ENCODE assay signal across 24 cellular contexts in genomic region chr1:1183221-1183747, GRCh38. TPM values are rescaled to one million over a fixed set of nuclear protein-coding genes. Genes with fewer than 3 reads are reported as not detected.
A peak's percentile ranks its signal among the peaks of the same experiment; 100 is the strongest.
DNase-seq lines count a peak whose midpoint lies in the region; ATAC-seq, FAIRE-seq and TF ChIP-seq lines count a peak whose summit lies in the region.
"Had no signal": no experiment of that assay in that cellular context is flagged by ENCODE, and none has a peak within 500 bp of the region (broad histone marks: within the 10 kb centered on the region; RNA-seq: fewer than 3 reads in every experiment).

No MANE protein-coding gene starts in this region.

- H3K27me3 ChIP-seq in H7 (ENCODE audit: control insufficient read depth, insufficient read depth, low read length) (no peaks in the 10 kb centered on the region), spleen (replicated peaks in 1 of 7) (peaks cover 0 to 56% (median 22%) of the 10 kb centered on the region in 7 donors)

- H3K4me3 Mint-ChIP-seq in activated T-helper 17 cell treated with anti-CD3 and anti-CD28 coated beads, Interleukin-2, amount 50 U/mL, for 72 hours, result no peak overlapping the region
- no peak overlapping the region for H3K4me3 Mint-ChIP-seq in activated T-cell treated with anti-CD3 and anti-CD28 coated beads, Interleukin-2, amount 50 U/mL, for 24 hours
- H3K4me3 Mint-ChIP-seq: mesothelial cell of epicardium had no signal

- intact Hi-C loops in kidney (cut with DNase I), result no loop called here
- intact Hi-C loops in spleen (cut with DNase I; ENCODE audit: low total_unique reads), result no loop called here

- H3K4me3 ChIP-seq in H7 (ENCODE audit: insufficient read depth, low read depth, low read length) (no peak overlapping the region), kidney (ENCODE audit: low read length in 2 of 2) (no peak overlapping the region), spleen (peak overlapping the region in 1 of 8 donors; percentile 22)
- H3K4me3 ChIP-seq: coronary artery had no signal

- H3K36me3 Mint-ChIP-seq in activated T-helper 17 cell treated with anti-CD3 and anti-CD28 coated beads, Interleukin-2, amount 50 U/mL, for 72 hours (ENCODE audit: low read depth), result no peaks in the 10 kb centered on the region
- H3K36me3 Mint-ChIP-seq in activated T-cell treated with anti-CD3 and anti-CD28 coated beads, Interleukin-2, amount 50 U/mL, for 24 hours (ENCODE audit: low read depth), result no peaks in the 10 kb centered on the region
- H3K36me3 Mint-ChIP-seq: mesothelial cell of epicardium had no signal

- no peaks in the 10 kb centered on the region for H3K4me1 Mint-ChIP-seq in activated T-helper 17 cell treated with anti-CD3 and anti-CD28 coated beads, Interleukin-2, amount 50 U/mL, for 72 hours
- H3K4me1 Mint-ChIP-seq in activated T-cell treated with anti-CD3 and anti-CD28 coated beads, Interleukin-2, amount 50 U/mL, for 24 hours (ENCODE audit: low read depth), result peaks cover 2% of the 10 kb centered on the region
- H3K4me1 Mint-ChIP-seq: mesothelial cell of epicardium had no signal

- DNase-seq in H7 (peak; percentile 66), kidney (peak; percentile 68), spleen (peak; percentile 72), NCI-H2081 treated with DMSO at 0.1 percent for 48 hours (lab: John Stamatoyannopoulos, UW) (no peak)
- no peak for DNase-seq in activated T-cell treated with anti-CD3 and anti-CD28 coated beads, Interleukin-2, amount 50 U/mL, for 24 hours
- DNase-seq: activated CD4-positive, alpha-beta T cell treated with anti-CD3 and anti-CD28 coated beads, Interleukin-2, amount 50 U/mL, for 1 hour; activated CD8-positive, alpha-beta memory T cell treated with anti-CD3 and anti-CD28 coated beads, Interleukin-2, amount 50 U/mL, for 48 hours; activated effector memory CD4-positive, alpha-beta T cell treated with anti-CD3 and anti-CD28 coated beads, Interleukin-2, amount 50 U/mL, for 16 hours; DND-41; NCI-H2107; NCI-H446 treated with DMSO at 0.1 percent for 48 hours; PC-3; stimulated activated CD4-positive, alpha-beta T cell treated with anti-CD3 and anti-CD28 coated beads, Interleukin-1b, Interleukin-23, amount 100 ng/mL, for 48 hours had no signal

- no peak overlapping the region for H3K9ac ChIP-seq in kidney (ENCODE audit: low read length in 2 of 2)

- H3K4me1 ChIP-seq in kidney (ENCODE audit: control insufficient read depth in 1 of 2, insufficient read depth in 1 of 2, low read depth in 1 of 2, low read length in 2 of 2) (no peaks in the 10 kb centered on the region), spleen (peaks cover 0 to 25% (median 15%) of the 10 kb centered on the region in 6 donors)

- no peaks in the 10 kb centered on the region for H3K27me3 Mint-ChIP-seq in activated T-helper 17 cell treated with anti-CD3 and anti-CD28 coated beads, Interleukin-2, amount 50 U/mL, for 72 hours
- peaks cover 7% of the 10 kb centered on the region for H3K27me3 Mint-ChIP-seq in activated T-cell treated with anti-CD3 and anti-CD28 coated beads, Interleukin-2, amount 50 U/mL, for 24 hours

- no peak overlapping the region for H3K27ac ChIP-seq in kidney (ENCODE audit: low read depth in 2 of 2, low read length in 2 of 2)
- H3K27ac ChIP-seq in spleen, result no peak overlapping the region
- H3K27ac ChIP-seq: coronary artery, HL-60, VCaP had no signal

- TF ChIP-seq CTCF in kidney (IDR thresholded peaks at IDR 0.05; ENCODE audit: borderline replicate concordance, extremely low read depth, insufficient read depth), result no peak
- no peak for TF ChIP-seq CTCF in spleen (IDR thresholded peaks at IDR 0.05 in 8 of 11, conservative IDR thresholded peaks at IDR 0.05 in 3 of 11)

- no peaks in the 10 kb centered on the region for H3K36me3 ChIP-seq in H7 (replicated peaks; ENCODE audit: control insufficient read depth, insufficient read depth, low read length)
- H3K36me3 ChIP-seq in kidney (ENCODE audit: control insufficient read depth in 1 of 2, insufficient read depth in 2 of 2, low read length in 2 of 2), result no peaks in the 10 kb centered on the region
- H3K36me3 ChIP-seq in spleen, result no peaks in the 10 kb centered on the region

- H3K9me3 ChIP-seq in kidney (ENCODE audit: control insufficient read depth in 1 of 2, low read length in 2 of 2) (no peaks in the 10 kb centered on the region), spleen (no peaks in the 10 kb centered on the region)

- no peak for ATAC-seq in activated T-helper 17 cell treated with anti-CD3 and anti-CD28 coated beads, Interleukin-2, amount 50 U/mL, for 72 hours (replicated peaks)
- no peak for ATAC-seq in HG03025 (IDR thresholded peaks at IDR 0.05; ENCODE audit: low FRiP score, unreplicated experiment)
- ATAC-seq: PC-3 had no signal

- FAIRE-seq in kidney (lab: Jason Lieb, UNC), result no peak
- FAIRE-seq: endometrium had no signal

- TF ChIP-seq POLR2A in spleen (IDR thresholded peaks at IDR 0.05), result no peak

- 61 to 66% (median 65%) methylated on average over 20 to 21 of the region's 21 CpGs for WGBS in spleen, 5 donors

- peak overlapping the region; percentile 46 for H3K27ac Mint-ChIP-seq in activated T-helper 17 cell treated with anti-CD3 and anti-CD28 coated beads, Interleukin-2, amount 50 U/mL, for 72 hours
- no peak overlapping the region for H3K27ac Mint-ChIP-seq in activated T-cell treated with anti-CD3 and anti-CD28 coated beads, Interleukin-2, amount 50 U/mL, for 24 hours
- H3K27ac Mint-ChIP-seq: mesothelial cell of epicardium had no signal

- no peaks in the 10 kb centered on the region for H3K9me3 Mint-ChIP-seq in activated T-helper 17 cell treated with anti-CD3 and anti-CD28 coated beads, Interleukin-2, amount 50 U/mL, for 72 hours
- H3K9me3 Mint-ChIP-seq in activated T-cell treated with anti-CD3 and anti-CD28 coated beads, Interleukin-2, amount 50 U/mL, for 24 hours, result no peaks in the 10 kb centered on the region
- H3K9me3 Mint-ChIP-seq: mesothelial cell of epicardium had no signal

RNA-seq across cellular contexts. Expression of gene TTLL10, which starts 9.6 kb away (rescaled TPM):
- not detected in 2 replicates for total RNA-seq in H7 (2014; rRNA removed; shearing (Covaris generic))
- total RNA-seq in activated T-helper 17 cell treated with anti-CD3 and anti-CD28 coated beads, Interleukin-2, amount 50 U/mL, for 72 hours, result under 1 TPM in 1 of 2 donors, not detected in 1; 0.11 TPM
- total RNA-seq in kidney (1.5 TPM), spleen (under 1 TPM in 2 of 7 donors, not detected in 5; 0.17 to 0.34 TPM)
- polyA plus RNA-seq in kidney (ENCODE audit: insufficient read depth, low read depth, low replicate concordance) (not detected), spleen (under 1 TPM in 2 of 3 donors, not detected in 1; 0.02 to 0.03 TPM)
- total RNA-seq: fibroblast of lung, skeletal muscle tissue, temporal lobe had no signal
- polyA plus RNA-seq: fibroblast of lung, neural cell had no signal

RNA-seq across cellular contexts. Expression of gene TNFRSF18, which starts 23.1 kb away (rescaled TPM):
- not detected in 2 replicates for total RNA-seq in H7 (2014; rRNA removed; shearing (Covaris generic))
- total RNA-seq in activated T-helper 17 cell treated with anti-CD3 and anti-CD28 coated beads, Interleukin-2, amount 50 U/mL, for 72 hours, result 100 to 1,000 TPM; 105 to 796 TPM
- 8.1 TPM for total RNA-seq in kidney
- not detected for polyA plus RNA-seq in kidney (ENCODE audit: insufficient read depth, low read depth, low replicate concordance)
- 1 to 10 TPM; 5.2 to 9.9 (median 7.5) TPM for total RNA-seq in spleen
- polyA plus RNA-seq in spleen, result 10 to 100 TPM in 1 of 3 donors, 1 to 10 TPM in 2; 7.2 to 16.3 (median 9.3) TPM
- total RNA-seq: temporal lobe had no signal
- polyA plus RNA-seq: fibroblast of lung, neural cell had no signal

RNA-seq across cellular contexts. Expression of gene TNFRSF4, which starts 30.7 kb away (rescaled TPM):
- 0.07 and 0.89 TPM in 2 replicates for total RNA-seq in H7 (2014; rRNA removed; shearing (Covaris generic))
- 1,000 to 10,000 TPM in 1 of 2 donors, 100 to 1,000 TPM in 1; 384 to 1,007 TPM for total RNA-seq in activated T-helper 17 cell treated with anti-CD3 and anti-CD28 coated beads, Interleukin-2, amount 50 U/mL, for 72 hours
- 5.1 TPM for total RNA-seq in kidney
- 3.3 TPM for polyA plus RNA-seq in kidney (ENCODE audit: insufficient read depth, low read depth, low replicate concordance)
- 10 to 100 TPM in 5 of 7 donors, 1 to 10 TPM in 2; 6.6 to 18.9 (median 12.5) TPM for total RNA-seq in spleen
- 10 to 100 TPM; 14.7 to 23.4 (median 14.7) TPM for polyA plus RNA-seq in spleen
- total RNA-seq: temporal lobe had no signal
- polyA plus RNA-seq: neural cell had no signal

RNA-seq across cellular contexts. Expression of gene SDF4, which starts 48.5 kb away (rescaled TPM):
- 102 and 127 TPM in 2 replicates for total RNA-seq in H7 (2014; rRNA removed; shearing (Covaris generic))
- 100 to 1,000 TPM; 169 to 773 TPM for total RNA-seq in activated T-helper 17 cell treated with anti-CD3 and anti-CD28 coated beads, Interleukin-2, amount 50 U/mL, for 72 hours
- total RNA-seq in kidney, result 160 TPM
- 143 TPM for polyA plus RNA-seq in kidney (ENCODE audit: insufficient read depth, low read depth, low replicate concordance)
- 100 to 1,000 TPM in 4 of 7 donors, 10 to 100 TPM in 3; 87.2 to 145 (median 114) TPM for total RNA-seq in spleen
- polyA plus RNA-seq in spleen, result 10 to 100 TPM; 39.1 to 84.2 (median 49.4) TPM

RNA-seq across cellular contexts. Expression of gene B3GALT6, which starts 48.8 kb away (rescaled TPM):
- total RNA-seq in H7 (2014; rRNA removed; shearing (Covaris generic)), result 40.3 and 47.2 TPM in 2 replicates
- 10 to 100 TPM; 10.9 to 16.7 TPM for total RNA-seq in activated T-helper 17 cell treated with anti-CD3 and anti-CD28 coated beads, Interleukin-2, amount 50 U/mL, for 72 hours
- total RNA-seq in kidney, result 20.3 TPM
- 13.7 TPM for polyA plus RNA-seq in kidney (ENCODE audit: insufficient read depth, low read depth, low replicate concordance)
- total RNA-seq in spleen, result 10 to 100 TPM; 13.2 to 25.1 (median 19.3) TPM
- 10 to 100 TPM in 2 of 3 donors, 1 to 10 TPM in 1; 7.9 to 16.6 (median 12.1) TPM for polyA plus RNA-seq in spleen

Comparison
In these comparisons a context has a peak if more than half of its experiments do, and no peak if none do; other contexts are left out.
1. DNase-seq: peak in H7 (single experiment), kidney (single experiment) and spleen (single experiment); none in NCI-H2081 treated with DMSO at 0.1 percent for 48 hours (single experiment) and activated T-cell treated with anti-CD3 and anti-CD28 coated beads, Interleukin-2, amount 50 U/mL, for 24 hours (single experiment).
2. RNA of gene TNFRSF18, which starts 23.1 kb away (total RNA-seq): 105 to 796 TPM in activated T-helper 17 cell treated with anti-CD3 and anti-CD28 coated beads, Interleukin-2, amount 50 U/mL, for 72 hours; 8.1 TPM in kidney (single experiment), 5.2 to 9.9 TPM in spleen and not detected in H7; every median in the first group is over 4 times any median in the second.
3. RNA of gene TNFRSF4, which starts 30.7 kb away (total RNA-seq): 384 to 1,007 TPM in activated T-helper 17 cell treated with anti-CD3 and anti-CD28 coated beads, Interleukin-2, amount 50 U/mL, for 72 hours; 6.6 to 18.9 TPM in spleen, 5.1 TPM in kidney (single experiment) and 0.07 to 0.89 TPM in H7; every median in the first group is over 10 times any median in the second.